In genomic region chr2:140744379-140744778, GRCh38 we compare ENCODE assay signal across 29 cellular contexts.
"Had no signal": no experiment of that assay in that cellular context is flagged by ENCODE, and none has a peak within 500 bp of the region (broad histone marks: within the 10 kb centered on the region; RNA-seq: fewer than 3 reads in every experiment).

No MANE protein-coding gene starts in this region.

- H3K27ac Mint-ChIP-seq: dendritic cell treated with granulocyte-macrophage colony-stimulating factor and Interleukin-4, amounts not matched to agents 40 ng/mL and 50 ng/mL, for 4 days; effector memory CD8-positive, alpha-beta T cell; endodermal cell had no signal

- ATAC-seq: effector memory CD8-positive, alpha-beta T cell; esophagus mucosa; foreskin keratinocyte; gastrocnemius medialis; gastroesophageal sphincter; heart left ventricle; heart right ventricle had no signal

- H3K27ac ChIP-seq: colonic mucosa, coronary artery, dorsolateral prefrontal cortex, epithelial cell of prostate, esophagus muscularis mucosa, esophagus squamous epithelium, foreskin keratinocyte, gastrocnemius medialis, gastroesophageal sphincter, heart left ventricle, heart right ventricle had no signal

- H3K36me3 ChIP-seq: colonic mucosa, esophagus muscularis mucosa, esophagus squamous epithelium, gastrocnemius medialis, gastroesophageal sphincter, heart left ventricle, heart right ventricle had no signal

- H3K4me3 Mint-ChIP-seq: dendritic cell treated with granulocyte-macrophage colony-stimulating factor and Interleukin-4, amounts not matched to agents 40 ng/mL and 50 ng/mL, for 4 days; effector memory CD8-positive, alpha-beta T cell; endodermal cell had no signal

- H3K9me3 Mint-ChIP-seq: endodermal cell had no signal

- DNase-seq: colonic mucosa; cortex of kidney; dermis blood vessel endothelial cell; dorsolateral prefrontal cortex; effector CD4-positive, alpha-beta T cell; effector CD8-positive, alpha-beta T cell; effector memory CD4-positive, alpha-beta T cell; effector memory CD8-positive, alpha-beta T cell; endodermal cell; erythroblast; esophagus squamous epithelium; foreskin fibroblast; foreskin keratinocyte; foreskin melanocyte; gastrocnemius medialis; glutamatergic neuron; head of caudate nucleus; heart left ventricle; heart right ventricle had no signal

- H3K27me3 Mint-ChIP-seq: dendritic cell treated with granulocyte-macrophage colony-stimulating factor and Interleukin-4, amounts not matched to agents 40 ng/mL and 50 ng/mL, for 4 days; effector memory CD8-positive, alpha-beta T cell had no signal

- H3K27me3 ChIP-seq: colonic mucosa, dorsolateral prefrontal cortex, esophagus muscularis mucosa, esophagus squamous epithelium, foreskin keratinocyte, gastrocnemius medialis, gastroesophageal sphincter, heart left ventricle, heart right ventricle had no signal

- H3K9me3 ChIP-seq: colonic mucosa, esophagus muscularis mucosa, esophagus squamous epithelium, gastrocnemius medialis, gastroesophageal sphincter, heart right ventricle had no signal

- FAIRE-seq: colon, endometrium, endothelial cell of umbilical vein, frontal cortex had no signal

- H3K4me3 ChIP-seq: colonic mucosa, coronary artery, dorsolateral prefrontal cortex, esophagus muscularis mucosa, esophagus squamous epithelium, gastrocnemius medialis, gastroesophageal sphincter, heart left ventricle, heart right ventricle had no signal

- H3K4me1 ChIP-seq: colonic mucosa, esophagus muscularis mucosa, esophagus squamous epithelium, foreskin keratinocyte, gastrocnemius medialis, gastroesophageal sphincter, heart left ventricle, heart right ventricle had no signal
